In the genomic region with DNA sequence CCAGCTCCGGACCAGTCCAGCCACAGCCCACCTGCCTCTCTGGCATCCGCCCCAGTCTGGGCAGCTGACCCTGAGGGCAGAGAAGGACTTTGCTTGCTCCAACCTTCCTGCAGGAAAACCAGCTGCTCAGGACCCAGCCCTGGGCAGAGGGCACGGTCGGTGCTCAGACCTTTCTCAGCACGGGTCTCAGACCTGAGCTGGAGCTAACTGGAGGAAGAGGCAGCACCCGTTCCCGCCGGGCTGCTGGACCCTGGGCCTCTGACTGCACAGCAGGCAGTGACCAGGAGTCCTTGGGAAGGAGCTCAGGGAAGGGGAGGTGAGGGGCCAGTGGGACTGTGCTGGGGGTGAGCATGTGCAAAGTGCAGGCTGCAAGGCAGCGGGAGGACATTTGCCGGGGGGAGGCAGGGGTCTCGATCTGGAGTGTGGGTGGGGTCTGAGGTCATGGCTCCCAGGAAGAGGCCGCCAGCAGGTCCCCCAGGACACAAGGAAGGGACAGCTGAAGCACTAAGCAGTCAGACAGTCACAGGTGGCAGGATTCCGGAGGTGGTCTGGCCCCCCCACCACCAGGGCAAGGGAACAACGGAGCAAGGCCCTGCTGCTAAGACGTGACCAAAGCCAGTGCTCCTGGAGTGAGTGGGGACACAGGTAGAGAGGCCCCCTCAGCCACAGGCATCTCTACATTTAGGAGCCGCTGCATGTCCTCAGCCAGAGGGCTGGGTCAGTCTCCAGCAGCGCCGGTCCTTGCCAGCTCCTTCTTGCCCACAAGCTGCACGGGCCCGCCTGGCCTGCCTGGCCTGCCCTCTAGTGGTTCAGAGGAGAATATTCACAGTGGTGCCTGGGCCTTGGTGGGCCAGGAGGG, we compare ENCODE assay signal across 8 cellular contexts. TPM values are rescaled to one million over a fixed set of nuclear protein-coding genes. Genes with fewer than 3 reads are reported as not detected.
A peak's percentile ranks its signal among the peaks of the same experiment; 100 is the strongest.
DNase-seq lines count a peak whose midpoint lies in the region; ATAC-seq and TF ChIP-seq lines count a peak whose summit lies in the region.

No MANE protein-coding gene starts in this region.

- H3K79me2 ChIP-seq in neural progenitor cell (ENCODE audit: low read depth) = peaks cover 2% of the 10 kb centered on the region

- H3K4me1 ChIP-seq in neural progenitor cell = peaks cover 3% of the 10 kb centered on the region

- peaks cover 19% of the 10 kb centered on the region for H3K4me1 Mint-ChIP-seq in neural progenitor cell

- H4K20me1 ChIP-seq in neural progenitor cell (ENCODE audit: low read depth) = peaks cover 27% of the 10 kb centered on the region

- no peak overlapping the region for H3K4me2 ChIP-seq in neural progenitor cell

- no peaks in the 10 kb centered on the region for H3K9me3 ChIP-seq in neural progenitor cell (ENCODE audit: low read depth)

- H3K27ac ChIP-seq in neural progenitor cell = no peak overlapping the region

- no peak for ATAC-seq in GM19455 (IDR thresholded peaks at IDR 0.05; ENCODE audit: unreplicated experiment)

- no peaks in the 10 kb centered on the region for H3K36me3 ChIP-seq in neural progenitor cell

- H3K36me3 Mint-ChIP-seq in neural progenitor cell = peaks cover 13% of the 10 kb centered on the region

- peaks cover 14% of the 10 kb centered on the region for H3K27me3 Mint-ChIP-seq in neural progenitor cell (ENCODE audit: insufficient read depth, low read depth)

- TF ChIP-seq CTCF in GM12875 (IDR thresholded peaks at IDR 0.05; ENCODE audit: borderline replicate concordance, insufficient read depth, low read depth, low read length) = peak; percentile 83
- peak; percentile 87 for TF ChIP-seq CTCF in neural progenitor cell (IDR thresholded peaks at IDR 0.05)

- no peaks in the 10 kb centered on the region for H3K27me3 ChIP-seq in neural progenitor cell

- peak overlapping the region; percentile 50 for H3K4me3 Mint-ChIP-seq in neural progenitor cell

- peak; percentile 79 for DNase-seq in AG08396 (ENCODE audit: low spot score)
- DNase-seq in NCI-H774 (lab: John Stamatoyannopoulos, UW) = peak; percentile 28
- DNase-seq in activated T-cell treated with anti-CD3 and anti-CD28 coated beads, Interleukin-2, amount 50 U/mL, for 48 hours = peak; percentile 67 to 73
- DNase-seq in fibroblast of the conjunctiva (ENCODE audit: low read depth) = peak; percentile 72
- DNase-seq in neural progenitor cell (ENCODE audit: low spot score) = peak; percentile 83
- no peak for DNase-seq in COR-L47 (lab: John Stamatoyannopoulos, UW)

- peak overlapping the region; percentile 27 for H3K9ac ChIP-seq in neural progenitor cell

- H3F3A ChIP-seq in neural progenitor cell (ENCODE audit: low read depth) = peaks cover 31% of the 10 kb centered on the region

- H2AFZ ChIP-seq in neural progenitor cell (replicated peaks) = no peak overlapping the region

- H3K4me3 ChIP-seq in GM12875 (ENCODE audit: low read depth, low read length) (no peak overlapping the region), neural progenitor cell (no peak overlapping the region)

- no peak overlapping the region for H3K27ac Mint-ChIP-seq in neural progenitor cell

- no peaks in the 10 kb centered on the region for H3K9me3 Mint-ChIP-seq in neural progenitor cell

RNA-seq across cellular contexts. Expression of a gene that starts 4.7 kb away (rescaled TPM):
- total RNA-seq in neural progenitor cell (ENCODE audit: low replicate concordance) = 9.1 and 20.5 TPM in 2 replicates

RNA-seq across cellular contexts. Expression of a gene that starts 11.8 kb away (rescaled TPM):
- 1.4 and 8.8 TPM in 2 replicates for total RNA-seq in neural progenitor cell (ENCODE audit: low replicate concordance)

RNA-seq across cellular contexts. Expression of a gene that starts 25.5 kb away (rescaled TPM):
- 5.5 and 11.1 TPM in 2 replicates for total RNA-seq in neural progenitor cell (ENCODE audit: low replicate concordance)

RNA-seq across cellular contexts. Expression of a gene that starts 38.4 kb away (rescaled TPM):
- total RNA-seq in neural progenitor cell (ENCODE audit: low replicate concordance) = 8.8 and 30.8 TPM in 2 replicates

RNA-seq across cellular contexts. Expression of a gene that starts 43.0 kb away (rescaled TPM):
- total RNA-seq in neural progenitor cell (ENCODE audit: low replicate concordance) = 14.3 and 42.7 TPM in 2 replicates
